In genomic region chr10:86007171-86007570, GRCh38 we compare ENCODE assay signal across 29 cellular contexts.
"Had no signal": no experiment of that assay in that cellular context is flagged by ENCODE, and none has a peak within 500 bp of the region (broad histone marks: within the 10 kb centered on the region; RNA-seq: fewer than 3 reads in every experiment).

No MANE protein-coding gene starts in this region.

- H3K4me3 ChIP-seq: neural progenitor cell, ovary, psoas muscle, right lobe of liver, sigmoid colon, suprapubic skin, testis, tibial artery, transverse colon, upper lobe of right lung, uterus had no signal

- H3K36me3 ChIP-seq: neural progenitor cell, neutrophil, ovary, right lobe of liver, sigmoid colon, suprapubic skin, tibial artery, transverse colon, upper lobe of right lung, uterus had no signal

- ATAC-seq: naive thymus-derived CD4-positive, alpha-beta T cell; natural killer cell; psoas muscle; right cardiac atrium; right lobe of liver; stimulated activated memory B cell treated with anti-CD40 and anti-IgM and Interleukin-4, amounts not matched to agents 10 μg/mL and 1 μg/mL and 100 μg/mL, for 72 hours; stimulated activated naive CD8-positive, alpha-beta T cell treated with anti-CD3 and anti-CD28 coated beads, Interleukin-15, amount 100 ng/mL, for 72 hours; stimulated activated naive CD8-positive, alpha-beta T cell treated with anti-CD3 and anti-CD28 coated beads, Interleukin-15, Interleukin-2, amounts not matched to agents 100 U/mL and 50 U/mL, for 24 hours; upper lobe of right lung had no signal

- H3K27me3 ChIP-seq: neural progenitor cell, ovary, right lobe of liver, sigmoid colon, suprapubic skin, testis, tibial artery, transverse colon, upper lobe of right lung, uterus had no signal

- H3K4me1 ChIP-seq: neural progenitor cell, parathyroid adenoma, right lobe of liver, sigmoid colon, suprapubic skin, tibial artery, transverse colon, upper lobe of right lung, uterus had no signal

- H2AFZ ChIP-seq: neural progenitor cell, parathyroid adenoma had no signal

- H3K27ac ChIP-seq: neural progenitor cell, neutrophil, ovary, parathyroid adenoma, psoas muscle, right lobe of liver, sigmoid colon, suprapubic skin, testis, tibial artery, transverse colon, upper lobe of right lung, uterus had no signal

- DNase-seq: naive thymus-derived CD4-positive, alpha-beta T cell; natural killer cell; nucleus accumbens; ovary; posterior cingulate gyrus; psoas muscle; right cardiac atrium; right lobe of liver; sigmoid colon; small intestine; stimulated activated CD4-positive, alpha-beta T cell treated with anti-CD3 and anti-CD28 coated beads, Interleukin-15, amount 100 ng/mL, for 24 hours; stimulated activated CD4-positive, alpha-beta T cell treated with anti-CD3 and anti-CD28 coated beads, Interleukin-2, amount 100 ng/mL, for 24 hours; stimulated activated CD4-positive, alpha-beta T cell treated with anti-CD3 and anti-CD28 coated beads, Interleukin-2, amount 100 ng/mL, for 48 hours; stimulated activated CD4-positive, alpha-beta T cell treated with anti-CD3 and anti-CD28 coated beads, Interleukin-4, amount 100 ng/mL, for 4 hours; stimulated activated CD8-positive, alpha-beta memory T cell treated with anti-CD3 and anti-CD28 coated beads, Interleukin-4, amount 100 ng/mL, for 48 hours; stimulated activated naive CD4-positive, alpha-beta T cell; stimulated activated naive CD8-positive, alpha-beta T cell treated with anti-CD3 and anti-CD28 coated beads, Interleukin-15, amount 100 ng/mL, for 72 hours; stimulated activated naive CD8-positive, alpha-beta T cell treated with anti-CD3 and anti-CD28 coated beads, Interleukin-15, Interleukin-2, amounts not matched to agents 100 U/mL and 50 U/mL, for 24 hours; substantia nigra; testis; tibial artery; transverse colon; upper lobe of right lung; uterus had no signal

- H3K9ac ChIP-seq: neural progenitor cell, parathyroid adenoma had no signal

- H3K4me2 ChIP-seq: neural progenitor cell had no signal

- H3K9me3 ChIP-seq: neutrophil, ovary, psoas muscle, right lobe of liver, sigmoid colon, suprapubic skin, testis, tibial artery, transverse colon, upper lobe of right lung, uterus had no signal
